26 cellular contexts compared by ENCODE assay signal in the genomic region with DNA sequence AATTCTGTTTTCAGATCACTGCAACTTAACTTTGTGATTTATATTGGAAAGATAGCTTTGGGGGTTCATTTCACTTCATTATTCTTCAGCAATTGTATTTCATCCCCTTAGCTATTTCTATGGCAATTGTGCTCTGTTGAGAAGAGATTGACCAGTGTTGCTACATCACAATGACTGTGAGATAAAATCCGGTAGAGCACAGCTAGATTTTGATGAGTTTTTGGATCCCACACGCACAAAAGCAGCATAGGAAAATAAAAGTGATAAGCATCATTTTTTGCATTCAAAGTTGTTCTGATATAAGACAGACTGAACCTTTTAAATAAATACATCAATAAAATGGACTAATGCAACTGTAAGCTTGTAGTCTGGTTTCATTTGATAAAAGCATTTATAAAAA.
"Had no signal": no experiment of that assay in that cellular context is flagged by ENCODE, and none has a peak within 500 bp of the region (broad histone marks: within the 10 kb centered on the region; RNA-seq: fewer than 3 reads in every experiment).

No MANE protein-coding gene starts in this region.

- H3K36me3 ChIP-seq: stomach, suprapubic skin, thoracic aorta, thyroid gland, tibial artery, tibial nerve, transverse colon, upper lobe of left lung, upper lobe of right lung, uterus, vagina had no signal

- H3K9me3 ChIP-seq: stomach, suprapubic skin, testis, thoracic aorta, thyroid gland, tibial artery, tibial nerve, transverse colon, upper lobe of left lung, upper lobe of right lung, uterus, vagina had no signal

- H3K27me3 ChIP-seq: stomach, suprapubic skin, testis, thyroid gland, tibial artery, tibial nerve, transverse colon, upper lobe of left lung, upper lobe of right lung, uterus, vagina had no signal

- DNase-seq: stimulated activated CD4-positive, alpha-beta T cell treated with anti-CD3 and anti-CD28 coated beads, Interleukin-2, amount 100 ng/mL, for 48 hours; stimulated activated CD4-positive, alpha-beta T cell treated with anti-CD3 and anti-CD28 coated beads, Interleukin-4, amount 100 ng/mL, for 1 hour; stimulated activated CD4-positive, alpha-beta T cell treated with anti-CD3 and anti-CD28 coated beads, Interleukin-4, amount 100 ng/mL, for 24 hours; stimulated activated CD4-positive, alpha-beta T cell treated with anti-CD3 and anti-CD28 coated beads, Interleukin-4, amount 100 ng/mL, for 4 hours; stimulated activated CD8-positive, alpha-beta memory T cell treated with anti-CD3 and anti-CD28 coated beads, Interleukin-4, amount 100 ng/mL, for 48 hours; stimulated activated naive B cell treated with anti-CD40 and anti-IgM and Interleukin-4, amounts not matched to agents 10 μg/mL and 1 μg/mL and 100 μg/mL, for 72 hours; stimulated activated naive CD4-positive, alpha-beta T cell; stimulated activated naive CD4-positive, alpha-beta T cell treated with Interleukin-2 at 50 U/mL for 16 hours; stimulated activated naive CD8-positive, alpha-beta T cell treated with anti-CD3 and anti-CD28 coated beads, Interleukin-15, amount 100 ng/mL, for 72 hours; stimulated activated naive CD8-positive, alpha-beta T cell treated with anti-CD3 and anti-CD28 coated beads, Interleukin-15, Interleukin-2, amounts not matched to agents 100 U/mL and 50 U/mL, for 24 hours; stomach; substantia nigra; testis; thyroid gland; tibial artery; transverse colon; trophoblast cell; upper lobe of left lung; upper lobe of right lung; uterus had no signal

- ATAC-seq: stimulated activated effector memory CD8-positive, alpha-beta T cell treated with anti-CD3 and anti-CD28 coated beads, Interleukin-12 subunit alpha, Interleukin-12 subunit beta, amount 100 ng/mL, for 72 hours; stimulated activated memory B cell treated with anti-CD40 and anti-IgM and Interleukin-4, amounts not matched to agents 10 μg/mL and 1 μg/mL and 100 μg/mL, for 72 hours; stimulated activated naive CD8-positive, alpha-beta T cell treated with anti-CD3 and anti-CD28 coated beads, Interleukin-15, amount 100 ng/mL, for 72 hours; stimulated activated naive CD8-positive, alpha-beta T cell treated with anti-CD3 and anti-CD28 coated beads, Interleukin-15, Interleukin-2, amounts not matched to agents 100 U/mL and 50 U/mL, for 24 hours; upper lobe of right lung had no signal

- H3K4me3 ChIP-seq: stomach, suprapubic skin, testis, thoracic aorta, thyroid gland, tibial artery, tibial nerve, transverse colon, upper lobe of left lung, upper lobe of right lung, uterus, vagina had no signal

- H3K4me1 ChIP-seq: stomach, suprapubic skin, testis, thyroid gland, tibial artery, tibial nerve, transverse colon, upper lobe of left lung, upper lobe of right lung, uterus, vagina had no signal

- H3K27ac ChIP-seq: stomach, suprapubic skin, testis, thoracic aorta, thyroid gland, tibial artery, tibial nerve, transverse colon, upper lobe of left lung, upper lobe of right lung, uterus, vagina had no signal
